17 cellular contexts compared by ENCODE assay signal in genomic region chr19:47429140-47429793, GRCh38. TPM values are rescaled to one million over a fixed set of nuclear protein-coding genes. Genes with fewer than 3 reads are reported as not detected.
DNase-seq lines count a peak whose midpoint lies in the region; ATAC-seq lines count a peak whose summit lies in the region.
"Had no signal": no experiment of that assay in that cellular context is flagged by ENCODE, and none has a peak within 500 bp of the region (broad histone marks: within the 10 kb centered on the region; RNA-seq: fewer than 3 reads in every experiment).

No MANE protein-coding gene starts in this region.

- DNase-seq in NCI-H82 (lab: John Stamatoyannopoulos, UW) (peak; percentile 44), NCI-H82 treated with DMSO at 0.1 percent for 48 hours (lab: John Stamatoyannopoulos, UW; ENCODE audit: unreplicated experiment) (no peak), NCI-H1092 treated with DMSO at 0.1 percent for 48 hours (lab: John Stamatoyannopoulos, UW) (no peak), Kasumi-1 (lab: John Stamatoyannopoulos, UW) (no peak)
- no peak for DNase-seq in activated naive CD8-positive, alpha-beta T cell treated with anti-CD3 and anti-CD28 coated beads, Interleukin-2, amount 10 ng/mL, durations not matched to agents 7 days and 5 days
- no peak for DNase-seq in naive thymus-derived CD8-positive, alpha-beta T cell
- DNase-seq: activated CD8-positive, alpha-beta memory T cell treated with anti-CD3 and anti-CD28 coated beads, Interleukin-2, amount 50 U/mL, for 4 hours; amygdala; heart left ventricle; NCI-H1048; NCI-H2171; NK-92 treated with Interleukin-12 subunit alpha and Interleukin-12 subunit beta, amount 100 ng/mL, for 24 hours had no signal

- peaks cover 38% of the 10 kb centered on the region for H3K27me3 ChIP-seq in HUES48 (ENCODE audit: control insufficient read depth, insufficient read depth, low read length)

- H3K4me1 Mint-ChIP-seq in activated naive CD8-positive, alpha-beta T cell treated with anti-CD3 and anti-CD28 coated beads, Interleukin-2, amount 10 ng/mL, durations not matched to agents 7 days and 5 days = peaks cover 24% of the 10 kb centered on the region
- H3K4me1 Mint-ChIP-seq in naive thymus-derived CD8-positive, alpha-beta T cell = peaks cover 4 to 20% (median 12%) of the 10 kb centered on the region in 4 donors

- H3K36me3 ChIP-seq in HUES48 (ENCODE audit: control insufficient read depth, insufficient read depth, low read length) = no peaks in the 10 kb centered on the region
- H3K36me3 ChIP-seq: heart left ventricle, tibial nerve had no signal

- peaks cover 2% of the 10 kb centered on the region for H3K9me3 Mint-ChIP-seq in activated naive CD8-positive, alpha-beta T cell treated with anti-CD3 and anti-CD28 coated beads, Interleukin-2, amount 10 ng/mL, durations not matched to agents 7 days and 5 days
- H3K9me3 Mint-ChIP-seq in naive thymus-derived CD8-positive, alpha-beta T cell = no peaks in the 10 kb centered on the region
- H3K9me3 Mint-ChIP-seq: nephron had no signal

- H3K27me3 Mint-ChIP-seq in activated naive CD8-positive, alpha-beta T cell treated with anti-CD3 and anti-CD28 coated beads, Interleukin-2, amount 10 ng/mL, durations not matched to agents 7 days and 5 days = peaks cover 23% of the 10 kb centered on the region
- peaks cover 17 to 59% (median 32%) of the 10 kb centered on the region in 5 donors for H3K27me3 Mint-ChIP-seq in naive thymus-derived CD8-positive, alpha-beta T cell

- H3K27ac ChIP-seq in HUES48 (ENCODE audit: low read depth, low read length) = no peak overlapping the region
- H3K27ac ChIP-seq: tibial nerve had no signal

- peak overlapping the region; percentile 76 for H3K4me3 Mint-ChIP-seq in activated naive CD8-positive, alpha-beta T cell treated with anti-CD3 and anti-CD28 coated beads, Interleukin-2, amount 10 ng/mL, durations not matched to agents 7 days and 5 days
- H3K4me3 Mint-ChIP-seq in naive thymus-derived CD8-positive, alpha-beta T cell = peak overlapping the region in 9 of 10 donors; percentile 14 to 77 (median 66)

- no peak overlapping the region for H3K9ac ChIP-seq in HUES48 (ENCODE audit: low read depth, low read length)

- H3K4me3 ChIP-seq in HUES48 (ENCODE audit: low read depth, low read length) = peak overlapping the region; percentile 50

- POLR2A ChIA-PET in activated naive CD8-positive, alpha-beta T cell treated with anti-CD3 and anti-CD28 coated beads, Interleukin-2, amount 10 ng/mL, durations not matched to agents 7 days and 5 days (lab: Charles Lee) = interaction anchor here (0.6 to 2.7 kb wide), 7 partner anchors 7 to 204 kb away, joined by 3 to 14 read pairs (median 4); partner anchors contain the start of genes INAFM1 and KPTN
- POLR2A ChIA-PET in naive thymus-derived CD8-positive, alpha-beta T cell (lab: Charles Lee) = interaction anchor here (0.6 to 1.7 kb wide), 3 partner anchors 16 to 854 kb away, joined by 3 to 7 read pairs (median 5); no protein-coding TSS in a partner anchor

- H3K9me3 ChIP-seq in HUES48 (ENCODE audit: control insufficient read depth, insufficient read depth, low read length) = no peaks in the 10 kb centered on the region
- H3K9me3 ChIP-seq: heart left ventricle, tibial nerve had no signal

- no peak for ATAC-seq in activated naive CD8-positive, alpha-beta T cell treated with anti-CD3 and anti-CD28 coated beads, Interleukin-2, amount 10 ng/mL, durations not matched to agents 7 days and 5 days (ENCODE audit: low read depth)
- no peak for ATAC-seq in naive thymus-derived CD8-positive, alpha-beta T cell
- no peak for ATAC-seq in HG03460 (IDR thresholded peaks at IDR 0.05; ENCODE audit: unreplicated experiment)

- peaks cover 3% of the 10 kb centered on the region for H3K36me3 Mint-ChIP-seq in activated naive CD8-positive, alpha-beta T cell treated with anti-CD3 and anti-CD28 coated beads, Interleukin-2, amount 10 ng/mL, durations not matched to agents 7 days and 5 days
- H3K36me3 Mint-ChIP-seq in naive thymus-derived CD8-positive, alpha-beta T cell = peaks cover 0 to 4% (median 1%) of the 10 kb centered on the region in 3 donors
- H3K36me3 Mint-ChIP-seq: CD4-positive, alpha-beta memory T cell had no signal

- peak overlapping the region; percentile 83 for H3K27ac Mint-ChIP-seq in activated naive CD8-positive, alpha-beta T cell treated with anti-CD3 and anti-CD28 coated beads, Interleukin-2, amount 10 ng/mL, durations not matched to agents 7 days and 5 days
- H3K27ac Mint-ChIP-seq in naive thymus-derived CD8-positive, alpha-beta T cell = peak overlapping the region in 1 of 10 donors; percentile 56
- H3K27ac Mint-ChIP-seq: nephron had no signal

- peaks cover 10% of the 10 kb centered on the region for H3K4me1 ChIP-seq in HUES48 (ENCODE audit: control insufficient read depth, insufficient read depth, low read length)

RNA-seq across cellular contexts. Expression of gene MEIS3, which starts 9.9 kb away (rescaled TPM):
- total RNA-seq in activated naive CD8-positive, alpha-beta T cell treated with anti-CD3 and anti-CD28 coated beads, Interleukin-2, amount 10 ng/mL, durations not matched to agents 7 days and 5 days = under 1 TPM in 1 of 2 experiments, not detected in 1; 0.68 TPM
- total RNA-seq in naive thymus-derived CD8-positive, alpha-beta T cell = not detected
- polyA plus RNA-seq in naive thymus-derived CD8-positive, alpha-beta T cell = not detected

RNA-seq across cellular contexts. Expression of gene SLC8A2, which starts 42.4 kb away (rescaled TPM):
- total RNA-seq in activated naive CD8-positive, alpha-beta T cell treated with anti-CD3 and anti-CD28 coated beads, Interleukin-2, amount 10 ng/mL, durations not matched to agents 7 days and 5 days = under 1 TPM in 1 of 2 experiments, not detected in 1; 0.20 TPM
- total RNA-seq in naive thymus-derived CD8-positive, alpha-beta T cell = under 1 TPM in 1 of 2 experiments, not detected in 1; 0.42 TPM
- polyA plus RNA-seq in naive thymus-derived CD8-positive, alpha-beta T cell = under 1 TPM in 2 of 3 donors, not detected in 1; 0.02 to 0.12 TPM
- total RNA-seq: CD4-positive, alpha-beta memory T cell; tibial nerve had no signal
- polyA plus RNA-seq: CD4-positive, alpha-beta memory T cell had no signal

RNA-seq across cellular contexts. Expression of gene KPTN, which starts 54.8 kb away (rescaled TPM):
- 1 to 10 TPM; 8.0 to 8.6 TPM for total RNA-seq in activated naive CD8-positive, alpha-beta T cell treated with anti-CD3 and anti-CD28 coated beads, Interleukin-2, amount 10 ng/mL, durations not matched to agents 7 days and 5 days
- total RNA-seq in naive thymus-derived CD8-positive, alpha-beta T cell = 1 to 10 TPM; 5.4 to 7.1 TPM
- 1 to 10 TPM; 5.8 to 8.0 (median 7.6) TPM for polyA plus RNA-seq in naive thymus-derived CD8-positive, alpha-beta T cell
